9 cellular contexts compared by ENCODE assay signal in genomic region chr5:35926389-35927051, GRCh38. TPM values are rescaled to one million over a fixed set of nuclear protein-coding genes. Genes with fewer than 3 reads are reported as not detected.
DNase-seq lines count a peak whose midpoint lies in the region; ATAC-seq, FAIRE-seq and TF ChIP-seq lines count a peak whose summit lies in the region.
"Had no signal": no experiment of that assay in that cellular context is flagged by ENCODE, and none has a peak within 500 bp of the region (broad histone marks: within the 10 kb centered on the region; RNA-seq: fewer than 3 reads in every experiment).

No MANE protein-coding gene starts in this region.

- no peak overlapping the region for H2BK5ac ChIP-seq in trophoblast cell (ENCODE audit: low read depth, low read length, poor library complexity)

- H3K9me2 ChIP-seq in Karpas-422 (replicated peaks; ENCODE audit: insufficient read depth, low read length): no peaks in the 10 kb centered on the region

- FAIRE-seq in D721Med (lab: Jason Lieb, UNC): peak; percentile 16
- FAIRE-seq: colon had no signal

- no peak overlapping the region for H2AK5ac ChIP-seq in trophoblast cell (ENCODE audit: low read length)

- H2BK12ac ChIP-seq in trophoblast cell (ENCODE audit: low read length): no peak overlapping the region

- no peak overlapping the region for H2AFZ ChIP-seq in Karpas-422 (ENCODE audit: low read length)
- no peak overlapping the region for H2AFZ ChIP-seq in trophoblast cell (ENCODE audit: insufficient read depth, low read length, poor library complexity)

- H3K27ac ChIP-seq in Karpas-422 (ENCODE audit: low read length): no peak overlapping the region
- H3K27ac ChIP-seq in RWPE2 (ENCODE audit: poor library complexity, severe bottlenecking): no peak overlapping the region
- no peak overlapping the region for H3K27ac ChIP-seq in trophoblast cell (ENCODE audit: low read depth, low read length)

- H3K4me1 ChIP-seq in Karpas-422 (ENCODE audit: low read length) (no peaks in the 10 kb centered on the region), RWPE2 (ENCODE audit: insufficient read depth, poor library complexity, severe bottlenecking) (peaks cover 10% of the 10 kb centered on the region), trophoblast cell (ENCODE audit: control insufficient read depth in 1 of 2, insufficient read depth in 2 of 2, low read length in 2 of 2) (no peaks in the 10 kb centered on the region)

- peaks cover 1% of the 10 kb centered on the region for H3K27me3 Mint-ChIP-seq in activated naive CD4-positive, alpha-beta T cell treated with anti-CD3 and anti-CD28 coated beads for 36 hours (ENCODE audit: low read depth)

- peaks cover 46% of the 10 kb centered on the region for H3K4me1 Mint-ChIP-seq in activated naive CD4-positive, alpha-beta T cell treated with anti-CD3 and anti-CD28 coated beads for 36 hours (ENCODE audit: low read depth)

- H3K27ac Mint-ChIP-seq in activated naive CD4-positive, alpha-beta T cell treated with anti-CD3 and anti-CD28 coated beads for 36 hours: no peak overlapping the region

- no peaks in the 10 kb centered on the region for H3K36me3 Mint-ChIP-seq in activated naive CD4-positive, alpha-beta T cell treated with anti-CD3 and anti-CD28 coated beads for 36 hours (ENCODE audit: low read depth)

- no peak overlapping the region for H3K9ac ChIP-seq in Karpas-422 (ENCODE audit: low read length)
- H3K9ac ChIP-seq in trophoblast cell (ENCODE audit: low read length): no peak overlapping the region

- no peak overlapping the region for H4K12ac ChIP-seq in trophoblast cell (ENCODE audit: low read depth, low read length)

- H3K4ac ChIP-seq in trophoblast cell (ENCODE audit: low read depth, low read length): no peak overlapping the region

- no peaks in the 10 kb centered on the region for H3K9me3 Mint-ChIP-seq in activated naive CD4-positive, alpha-beta T cell treated with anti-CD3 and anti-CD28 coated beads for 36 hours

- intact Hi-C loops in activated naive CD4-positive, alpha-beta T cell treated with anti-CD3 and anti-CD28 coated beads for 36 hours (cut with micrococcal nuclease): loop anchor here (1.0 to 5.0 kb wide), 8 partner anchors 190 to 1429 kb away; partner anchors contain the start of gene SPEF2

- no peak overlapping the region for H3K18ac ChIP-seq in trophoblast cell (ENCODE audit: low read length)

- H3K79me2 ChIP-seq in Karpas-422 (ENCODE audit: low read length): no peaks in the 10 kb centered on the region
- H3K79me2 ChIP-seq in trophoblast cell (ENCODE audit: control insufficient read depth, insufficient read depth, low read length, poor library complexity): no peaks in the 10 kb centered on the region

- no peaks in the 10 kb centered on the region for H4K20me1 ChIP-seq in Karpas-422 (ENCODE audit: insufficient read depth, low read depth, low read length)

- H4K8ac ChIP-seq in trophoblast cell (ENCODE audit: low read depth, low read length): no peak overlapping the region

- DNase-seq in D721Med (ENCODE audit: insufficient read length, low spot score) (peak; percentile 39), Karpas-422 (peak; percentile 87), RWPE2 (ENCODE audit: low spot score) (no peak), germinal center (ENCODE audit: low spot score) (peak; percentile 45), trophoblast cell (peak; percentile 34 to 77), GM19240 (ENCODE audit: insufficient read length, low spot score) (no peak)
- peak; percentile 83 for DNase-seq in activated naive CD4-positive, alpha-beta T cell treated with anti-CD3 and anti-CD28 coated beads for 36 hours

- no peak overlapping the region for H4K91ac ChIP-seq in trophoblast cell (ENCODE audit: low read depth, low read length)

- H3K36me3 ChIP-seq in Karpas-422 (ENCODE audit: insufficient read depth, low read length) (no peaks in the 10 kb centered on the region), RWPE2 (ENCODE audit: low read depth) (no peaks in the 10 kb centered on the region), trophoblast cell (ENCODE audit: control insufficient read depth in 1 of 2, insufficient read depth in 2 of 2, low read length in 2 of 2) (no peaks in the 10 kb centered on the region)

- H3K9me3 ChIP-seq in Karpas-422 (ENCODE audit: low read length) (no peaks in the 10 kb centered on the region), RWPE2 (ENCODE audit: severe bottlenecking) (no peaks in the 10 kb centered on the region), trophoblast cell (ENCODE audit: insufficient read depth, low read depth, low read length) (no peaks in the 10 kb centered on the region)

- no peak overlapping the region for H2BK120ac ChIP-seq in trophoblast cell (ENCODE audit: insufficient read depth, low read length, poor library complexity)

- no peak overlapping the region for H3K4me3 ChIP-seq in Karpas-422 (ENCODE audit: low read length)
- H3K4me3 ChIP-seq in RWPE2 (ENCODE audit: severe bottlenecking): no peak overlapping the region
- H3K4me3 ChIP-seq in trophoblast cell (ENCODE audit: low read depth, low read length): no peak overlapping the region

- CTCF ChIA-PET in activated naive CD4-positive, alpha-beta T cell treated with anti-CD3 and anti-CD28 coated beads for 36 hours (lab: Charles Lee): interaction anchor here (0.6 to 8.1 kb wide), 49 partner anchors 9 to 837 kb away, joined by 3 to 146 read pairs (median 5); partner anchors contain the start of genes CAPSL, IL7R, PRLR and SPEF2

- H3K23ac ChIP-seq in trophoblast cell (ENCODE audit: low read length): no peak overlapping the region

- H3K27me3 ChIP-seq in Karpas-422 (ENCODE audit: low read length) (no peaks in the 10 kb centered on the region), RWPE2 (ENCODE audit: insufficient read depth, poor library complexity, severe bottlenecking) (no peaks in the 10 kb centered on the region), trophoblast cell (ENCODE audit: insufficient read depth, low read length) (no peaks in the 10 kb centered on the region)

- H3K14ac ChIP-seq in trophoblast cell (ENCODE audit: low read length): no peak overlapping the region

- peak overlapping the region; percentile 16 for H3K4me3 Mint-ChIP-seq in activated naive CD4-positive, alpha-beta T cell treated with anti-CD3 and anti-CD28 coated beads for 36 hours

- WGBS in trophoblast cell (ENCODE audit: extremely low coverage, insufficient coverage, insufficient read length): no CpG with 5 or more reads among the region's 13 CpGs

- peak; percentile 74 for ATAC-seq in GM21390 (IDR thresholded peaks at IDR 0.05; ENCODE audit: unreplicated experiment)
- peak; percentile 58 for ATAC-seq in RWPE2 (ENCODE audit: low read depth)

- no peak overlapping the region for H3K4me2 ChIP-seq in Karpas-422 (ENCODE audit: low read depth, low read length, poor library complexity, severe bottlenecking)
- no peak overlapping the region for H3K4me2 ChIP-seq in trophoblast cell (ENCODE audit: low read length)

- TF ChIP-seq CTCF in D721Med (IDR thresholded peaks at IDR 0.05; ENCODE audit: insufficient read depth, missing control alignments) (peak; percentile 82), RWPE2 (IDR thresholded peaks at IDR 0.05; ENCODE audit: poor library complexity, severe bottlenecking) (peak; percentile 93)

- H3K79me1 ChIP-seq in trophoblast cell (ENCODE audit: low read length): no peaks in the 10 kb centered on the region

RNA-seq across cellular contexts. Expression of gene CAPSL, which starts 11.9 kb away (rescaled TPM):
- total RNA-seq in Karpas-422 (2014; rRNA removed; shearing (Covaris generic); ENCODE audit: low replicate concordance): not detected in 2 replicates
- total RNA-seq in activated naive CD4-positive, alpha-beta T cell treated with anti-CD3 and anti-CD28 coated beads for 36 hours: 1 to 10 TPM; 1.8 TPM
- not detected in 2 replicates for polyA plus RNA-seq in trophoblast cell (2013)

Comparison
In these comparisons a context has a peak if more than half of its experiments do, and no peak if none do; other contexts are left out.
1. DNase-seq: peak in D721Med (single experiment), Karpas-422 (single experiment), activated naive CD4-positive, alpha-beta T cell treated with anti-CD3 and anti-CD28 coated beads for 36 hours (single experiment), germinal center (single experiment) and trophoblast cell (2 of 2); none in RWPE2 (single experiment) and GM19240 (single experiment).